ENCODE assay signal across 13 cellular contexts in the genomic region with DNA sequence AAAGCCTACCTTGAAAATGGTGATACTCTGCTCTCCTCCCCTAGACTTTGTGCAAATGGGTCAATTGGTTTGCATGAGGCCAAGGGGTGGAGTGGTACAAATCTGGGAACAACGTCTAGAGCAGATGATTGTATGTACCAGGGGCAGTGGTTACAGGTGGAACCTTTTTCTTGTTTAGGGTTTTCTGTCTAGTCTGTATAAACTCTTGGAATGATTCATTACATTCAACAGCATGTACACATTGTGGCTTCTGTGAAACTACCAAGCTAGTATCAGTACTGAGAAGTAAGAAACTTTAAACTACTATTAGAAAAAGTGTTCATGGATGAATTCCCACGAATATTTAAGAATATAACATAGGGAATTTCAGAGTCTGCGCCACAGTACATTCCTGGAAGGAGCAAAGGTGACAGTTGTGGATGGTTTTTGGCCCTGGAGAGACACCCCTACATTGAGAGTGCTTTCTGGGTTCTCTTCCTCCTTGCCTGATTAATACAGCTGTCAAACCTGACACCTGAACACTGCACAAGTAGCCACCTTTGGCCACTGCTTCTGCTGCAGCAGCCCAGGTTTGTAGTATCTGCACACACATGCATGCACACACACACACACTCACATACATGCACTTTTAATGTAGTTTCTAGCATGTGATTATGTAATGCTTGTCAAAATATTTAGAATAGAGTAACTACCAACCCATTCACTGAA. TPM values are rescaled to one million over a fixed set of nuclear protein-coding genes. Genes with fewer than 3 reads are reported as not detected.
A peak's percentile ranks its signal among the peaks of the same experiment; 100 is the strongest.
DNase-seq lines count a peak whose midpoint lies in the region; ATAC-seq and TF ChIP-seq lines count a peak whose summit lies in the region.
"Had no signal": no experiment of that assay in that cellular context is flagged by ENCODE, and none has a peak within 500 bp of the region (broad histone marks: within the 10 kb centered on the region; RNA-seq: fewer than 3 reads in every experiment).

No MANE protein-coding gene starts in this region.

- no peaks in the 10 kb centered on the region for H3K27me3 ChIP-seq in dorsolateral prefrontal cortex

- in situ Hi-C loops in GM13976 (cut with MboI; ENCODE audit: low sequenced_read_pairs, unreplicated experiment) (no loop called here), KBM-7 (cut with MboI; ENCODE audit: low pct_unique_long_range_greater_than_20kb, low sequenced_read_pairs) (no loop called here)

- TF ChIP-seq CTCF in GM13976 (IDR thresholded peaks at IDR 0.05; ENCODE audit: borderline replicate concordance, control extremely low read depth, extremely low read depth, insufficient read depth, missing control alignments) (no peak), dorsolateral prefrontal cortex (IDR thresholded peaks at IDR 0.05 in 54 of 56, conservative IDR thresholded peaks at IDR 0.05 in 2 of 56; ENCODE audit: low read depth in 1 of 56, partially characterized antibody in 56 of 56) (no peak)

- DNase-seq in GM13976 (ENCODE audit: low spot score) (peak; percentile 39), KBM-7 (no peak), hippocampal formation (lab: John Stamatoyannopoulos, UW) (no peak), dorsolateral prefrontal cortex (no peak)
- no peak for DNase-seq in NK-92 treated with Interleukin-12 subunit alpha and Interleukin-12 subunit beta, amount 100 ng/mL, for 24 hours (lab: John Stamatoyannopoulos, UW)
- DNase-seq: activated T-cell treated with anti-CD3 and anti-CD28 coated beads, Interleukin-2, amount 50 U/mL, for 24 hours; hypothalamus; midbrain; T-helper 9 cell had no signal

- ATAC-seq in GM19351 (IDR thresholded peaks at IDR 0.05; ENCODE audit: unreplicated experiment) (peak; percentile 99), HG02678 (IDR thresholded peaks at IDR 0.05; ENCODE audit: unreplicated experiment) (peak; percentile 97), HG03432 (IDR thresholded peaks at IDR 0.05; ENCODE audit: unreplicated experiment) (peak; percentile 100)

- intact Hi-C loops in dorsolateral prefrontal cortex (cut with DNase I) = no loop called here

- H3K27ac ChIP-seq in dorsolateral prefrontal cortex = no peak overlapping the region

- H3K4me3 ChIP-seq in dorsolateral prefrontal cortex = no peak overlapping the region

RNA-seq across cellular contexts. Expression of gene CFAP221, which starts 30.0 kb away (rescaled TPM):
- total RNA-seq in dorsolateral prefrontal cortex = 10 to 100 TPM; 15.0 to 58.0 (median 33.8) TPM

RNA-seq across cellular contexts. Expression of gene SCTR, which starts 50.0 kb away (rescaled TPM):
- total RNA-seq in dorsolateral prefrontal cortex = 1 to 10 TPM in 23 of 120 experiments, under 1 TPM in 54, not detected in 43; 0.25 to 2.4 (median 0.74) TPM
- total RNA-seq: ureter had no signal
